In genomic region chr11:29173660-29174062, GRCh38 we compare ENCODE assay signal across 15 cellular contexts.
DNase-seq lines count a peak whose midpoint lies in the region; ATAC-seq lines count a peak whose summit lies in the region.
"Had no signal": no experiment of that assay in that cellular context is flagged by ENCODE, and none has a peak within 500 bp of the region (broad histone marks: within the 10 kb centered on the region; RNA-seq: fewer than 3 reads in every experiment).

No MANE protein-coding gene starts in this region.

- peak; percentile 21 for DNase-seq in AG08396 (ENCODE audit: low spot score)
- DNase-seq in M059J (ENCODE audit: low read depth) = peak; percentile 78
- DNase-seq in dedifferentiated amniotic fluid mesenchymal stem cell (ENCODE audit: extremely low spot score) = peak; percentile 58
- DNase-seq in myocyte (ENCODE audit: low read depth) = peak; percentile 30
- DNase-seq in activated naive CD8-positive, alpha-beta T cell treated with anti-CD3 and anti-CD28 coated beads for 36 hours = no peak
- DNase-seq in stimulated activated CD4-positive, alpha-beta T cell treated with anti-CD3 and anti-CD28 coated beads, Interleukin-4, amount 100 ng/mL, for 1 hour = no peak
- no peak for DNase-seq in stimulated activated CD8-positive, alpha-beta memory T cell treated with anti-CD3 and anti-CD28 coated beads, Interleukin-4, amount 100 ng/mL, for 48 hours
- DNase-seq: activated B cell treated with CpG ODN at 0.5 μM for 24 hours, body of pancreas, naive B cell, NCI-H1105, NCI-H69 had no signal

- ATAC-seq in GM19397 (IDR thresholded peaks at IDR 0.05; ENCODE audit: unreplicated experiment) = no peak
- ATAC-seq: body of pancreas, esophagus mucosa had no signal

- no peak overlapping the region for H3K27ac Mint-ChIP-seq in activated naive CD8-positive, alpha-beta T cell treated with anti-CD3 and anti-CD28 coated beads for 36 hours
- H3K27ac Mint-ChIP-seq: activated B cell treated with CpG ODN at 0.5 μM for 24 hours, CD14-positive monocyte, naive B cell had no signal

- no peak overlapping the region for H3K4me3 Mint-ChIP-seq in activated naive CD8-positive, alpha-beta T cell treated with anti-CD3 and anti-CD28 coated beads for 36 hours
- H3K4me3 Mint-ChIP-seq: activated B cell treated with CpG ODN at 0.5 μM for 24 hours, CD14-positive monocyte, naive B cell had no signal

- no peaks in the 10 kb centered on the region for H3K27me3 Mint-ChIP-seq in activated naive CD8-positive, alpha-beta T cell treated with anti-CD3 and anti-CD28 coated beads for 36 hours
- H3K27me3 Mint-ChIP-seq: activated B cell treated with CpG ODN at 0.5 μM for 24 hours, naive B cell had no signal

- no peaks in the 10 kb centered on the region for H3K36me3 Mint-ChIP-seq in activated naive CD8-positive, alpha-beta T cell treated with anti-CD3 and anti-CD28 coated beads for 36 hours
- H3K36me3 Mint-ChIP-seq: CD14-positive monocyte, naive B cell had no signal

- H3K4me1 Mint-ChIP-seq in activated naive CD8-positive, alpha-beta T cell treated with anti-CD3 and anti-CD28 coated beads for 36 hours = no peaks in the 10 kb centered on the region
- H3K4me1 Mint-ChIP-seq: activated B cell treated with CpG ODN at 0.5 μM for 24 hours, CD14-positive monocyte, naive B cell had no signal

- no peaks in the 10 kb centered on the region for H3K9me3 Mint-ChIP-seq in activated naive CD8-positive, alpha-beta T cell treated with anti-CD3 and anti-CD28 coated beads for 36 hours
- H3K9me3 Mint-ChIP-seq: CD14-positive monocyte had no signal

Comparison
In these comparisons a context has a peak if more than half of its experiments do, and no peak if none do; other contexts are left out.
1. DNase-seq: peak in AG08396 (single experiment), M059J (single experiment), dedifferentiated amniotic fluid mesenchymal stem cell (single experiment) and myocyte (single experiment); none in activated naive CD8-positive, alpha-beta T cell treated with anti-CD3 and anti-CD28 coated beads for 36 hours (single experiment), stimulated activated CD4-positive, alpha-beta T cell treated with anti-CD3 and anti-CD28 coated beads, Interleukin-4, amount 100 ng/mL, for 1 hour (single experiment) and stimulated activated CD8-positive, alpha-beta memory T cell treated with anti-CD3 and anti-CD28 coated beads, Interleukin-4, amount 100 ng/mL, for 48 hours (single experiment).